Comparison of ENCODE assay signal across 11 cellular contexts in genomic region chr3:114308830-114309229, GRCh38. TPM values are rescaled to one million over a fixed set of nuclear protein-coding genes. Genes with fewer than 3 reads are reported as not detected.
A peak's percentile ranks its signal among the peaks of the same experiment; 100 is the strongest.
DNase-seq lines count a peak whose midpoint lies in the region; ATAC-seq and TF ChIP-seq lines count a peak whose summit lies in the region.
"Had no signal": no experiment of that assay in that cellular context is flagged by ENCODE, and none has a peak within 500 bp of the region (broad histone marks: within the 10 kb centered on the region; RNA-seq: fewer than 3 reads in every experiment).

No MANE protein-coding gene starts in this region.

- H3K36me3 ChIP-seq in esophagus muscularis mucosa: no peaks in the 10 kb centered on the region
- H3K36me3 ChIP-seq in PC-3 (ENCODE audit: low read depth, low read length): no peaks in the 10 kb centered on the region
- H3K36me3 ChIP-seq: SJSA1 had no signal

- no peak for TF ChIP-seq CTCF in esophagus muscularis mucosa (IDR thresholded peaks at IDR 0.05)
- no peak for TF ChIP-seq CTCF in PC-3 (conservative IDR thresholded peaks at IDR 0.05; ENCODE audit: low read depth, low read length)

- ATAC-seq in HG03039 (IDR thresholded peaks at IDR 0.05; ENCODE audit: unreplicated experiment): peak; percentile 76
- no peak for ATAC-seq in PC-3
- ATAC-seq: sciatic nerve had no signal

- H3K9ac ChIP-seq in PC-3 (ENCODE audit: low read length): no peak overlapping the region

- no peaks in the 10 kb centered on the region for H3K79me2 ChIP-seq in PC-3 (ENCODE audit: low read length)

- no peaks in the 10 kb centered on the region for H4K20me1 ChIP-seq in PC-3 (ENCODE audit: low read length)

- TF ChIP-seq POLR2A in GM18951 (IDR thresholded peaks at IDR 0.05; ENCODE audit: extremely low read depth, insufficient read depth, insufficient read length) (peak; percentile 23), esophagus muscularis mucosa (IDR thresholded peaks at IDR 0.05; ENCODE audit: low read depth) (no peak)

- intact Hi-C loops in esophagus muscularis mucosa (cut with DNase I) (no loop called here), PC-3 (cut with micrococcal nuclease) (no loop called here)

- H3K4me3 ChIP-seq in esophagus muscularis mucosa: no peak overlapping the region
- H3K4me3 ChIP-seq in PC-3 (ENCODE audit: low read length): no peak overlapping the region
- H3K4me3 ChIP-seq: SJSA1 had no signal

- no peaks in the 10 kb centered on the region for H3F3A ChIP-seq in PC-3 (ENCODE audit: low read length, unreplicated experiment)

- H3K27ac ChIP-seq in esophagus muscularis mucosa (replicated peaks in 1 of 4) (no peak overlapping the region), PC-3 (ENCODE audit: low read length) (no peak overlapping the region)
- H3K27ac ChIP-seq: SJSA1 had no signal

- peak; percentile 59 to 68 for DNase-seq in activated CD4-positive, alpha-beta T cell treated with anti-CD3 and anti-CD28 coated beads, Interleukin-2, amount 50 U/mL, for 48 hours
- peak; percentile 69 for DNase-seq in stimulated activated CD4-positive, alpha-beta T cell treated with anti-CD3 and anti-CD28 coated beads, Interleukin-15, amount 100 ng/mL, for 24 hours
- DNase-seq in NCI-H748 (lab: John Stamatoyannopoulos, UW; ENCODE audit: unreplicated experiment) (no peak), esophagus muscularis mucosa (ENCODE audit: extremely low spot score) (no peak), PC-3 (no peak), NK-92 (lab: John Stamatoyannopoulos, UW; ENCODE audit: unreplicated experiment) (no peak)

- POLR2A ChIA-PET in PC-3 (lab: Charles Lee; ENCODE audit: unreplicated experiment): no interaction called here

- 84% methylated on average over 5 of the region's 5 CpGs for WGBS in esophagus muscularis mucosa

- CTCF ChIA-PET in PC-3 (lab: Charles Lee): no interaction called here

- in situ Hi-C loops in GM18951 (cut with MboI; ENCODE audit: low sequenced_read_pairs, unreplicated experiment): no loop called here

- H3K9me2 ChIP-seq in PC-3 (replicated peaks; ENCODE audit: low read length): no peaks in the 10 kb centered on the region

- no peak overlapping the region for H2AFZ ChIP-seq in PC-3 (ENCODE audit: low read length)

- no peak for TF ChIP-seq EP300 in esophagus muscularis mucosa (IDR thresholded peaks at IDR 0.05)

- no TSS peak for BruUV-seq in PC-3 (replicated peaks; lab: Mats Ljungman, UMichigan)

- no peak overlapping the region for H3K4me2 ChIP-seq in PC-3 (ENCODE audit: low read length)

- H3K4me1 ChIP-seq in esophagus muscularis mucosa: no peaks in the 10 kb centered on the region
- H3K4me1 ChIP-seq in PC-3 (ENCODE audit: insufficient read depth, low read length): no peaks in the 10 kb centered on the region
- H3K4me1 ChIP-seq: SJSA1 had no signal

- H3K27me3 ChIP-seq in esophagus muscularis mucosa (no peaks in the 10 kb centered on the region), PC-3 (ENCODE audit: low read length) (peaks cover 12% of the 10 kb centered on the region)
- H3K27me3 ChIP-seq: SJSA1 had no signal

- H3K9me3 ChIP-seq in esophagus muscularis mucosa: no peaks in the 10 kb centered on the region
- H3K9me3 ChIP-seq in PC-3 (ENCODE audit: low read length): no peaks in the 10 kb centered on the region
- H3K9me3 ChIP-seq: SJSA1 had no signal

RNA-seq across cellular contexts. Expression of gene TIGIT, which starts 15.0 kb away (rescaled TPM):
- total RNA-seq in esophagus muscularis mucosa (under 1 TPM in 1 of 4 donors, not detected in 3; 0.33 TPM), PC-3 (2014; rRNA removed) (not detected in 2 replicates)
- total RNA-seq: fibroblast of lung, SJSA1 had no signal

Comparison
In these comparisons a context has a peak if more than half of its experiments do, and no peak if none do; other contexts are left out.
1. DNase-seq: peak in activated CD4-positive, alpha-beta T cell treated with anti-CD3 and anti-CD28 coated beads, Interleukin-2, amount 50 U/mL, for 48 hours (2 of 2) and stimulated activated CD4-positive, alpha-beta T cell treated with anti-CD3 and anti-CD28 coated beads, Interleukin-15, amount 100 ng/mL, for 24 hours (single experiment); none in NCI-H748 (single experiment), esophagus muscularis mucosa (single experiment), PC-3 (single experiment) and NK-92 (single experiment).